In genomic region chr14:92646952-92647461, GRCh38 we compare ENCODE assay signal across 11 cellular contexts.
DNase-seq lines count a peak whose midpoint lies in the region; ATAC-seq and TF ChIP-seq lines count a peak whose summit lies in the region.
"Had no signal": no experiment of that assay in that cellular context is flagged by ENCODE, and none has a peak within 500 bp of the region (broad histone marks: within the 10 kb centered on the region; RNA-seq: fewer than 3 reads in every experiment).

No MANE protein-coding gene starts in this region.

- TF ChIP-seq CTCF in CD4-positive, alpha-beta T cell (IDR thresholded peaks at IDR 0.05): no peak

- no peak for ATAC-seq in CD4-positive, alpha-beta T cell (ENCODE audit: poor library complexity)
- no peak for ATAC-seq in effector memory CD8-positive, alpha-beta T cell (replicated peaks)
- ATAC-seq in GM19452 (IDR thresholded peaks at IDR 0.05; ENCODE audit: unreplicated experiment) (no peak), HG03045 (IDR thresholded peaks at IDR 0.05; ENCODE audit: unreplicated experiment) (no peak), esophagus mucosa (no peak)

- no peak for DNase-seq in CD4-positive, alpha-beta T cell
- DNase-seq in MG63 (peak; percentile 80), NCI-H2107 treated with DMSO at 0.1 percent for 48 hours (lab: John Stamatoyannopoulos, UW; ENCODE audit: unreplicated experiment) (no peak)
- no peak for DNase-seq in effector memory CD8-positive, alpha-beta T cell
- DNase-seq: activated CD4-positive, alpha-beta T cell treated with anti-CD3 and anti-CD28 coated beads, Interleukin-2, amount 50 U/mL, for 1 hour; glutamatergic neuron had no signal

- no peaks in the 10 kb centered on the region for H3K9me3 Mint-ChIP-seq in CD4-positive, alpha-beta T cell
- no peaks in the 10 kb centered on the region for H3K9me3 Mint-ChIP-seq in effector memory CD8-positive, alpha-beta T cell

- H3K4me3 Mint-ChIP-seq in CD4-positive, alpha-beta T cell: peak overlapping the region; percentile 66
- H3K4me3 Mint-ChIP-seq in effector memory CD8-positive, alpha-beta T cell: no peak overlapping the region

- H3K4me3 ChIP-seq in MG63 (no peak overlapping the region), rectal smooth muscle tissue (ENCODE audit: low read length) (no peak overlapping the region)
- H3K4me3 ChIP-seq: suprapubic skin had no signal

- H3K27me3 ChIP-seq in CD4-positive, alpha-beta T cell (ENCODE audit: control insufficient read depth, insufficient read depth, low read length): no peaks in the 10 kb centered on the region
- no peaks in the 10 kb centered on the region for H3K27me3 ChIP-seq in MG63
- H3K27me3 ChIP-seq in rectal smooth muscle tissue (ENCODE audit: control insufficient read depth, insufficient read depth, low read length): no peaks in the 10 kb centered on the region
- H3K27me3 ChIP-seq: suprapubic skin had no signal

- no peaks in the 10 kb centered on the region for H3K27me3 Mint-ChIP-seq in CD4-positive, alpha-beta T cell
- no peaks in the 10 kb centered on the region for H3K27me3 Mint-ChIP-seq in effector memory CD8-positive, alpha-beta T cell

- intact Hi-C loops in CD4-positive, alpha-beta T cell (cut with DNase I, micrococcal nuclease): no loop called here

- no peak overlapping the region for H3K27ac ChIP-seq in CD4-positive, alpha-beta T cell (ENCODE audit: low read depth, low read length)
- H3K27ac ChIP-seq in rectal smooth muscle tissue (ENCODE audit: low read depth, low read length): peak overlapping the region; percentile 100

- H3K4me1 Mint-ChIP-seq in CD4-positive, alpha-beta T cell (ENCODE audit: low read depth): peaks cover 69% of the 10 kb centered on the region
- peaks cover 55 to 59% of the 10 kb centered on the region in 2 donors for H3K4me1 Mint-ChIP-seq in effector memory CD8-positive, alpha-beta T cell (ENCODE audit: low read depth in 2 of 2)

- H3K4me1 ChIP-seq in rectal smooth muscle tissue (ENCODE audit: control insufficient read depth, insufficient read depth, low read length): peaks cover 40% of the 10 kb centered on the region

- H3K9ac ChIP-seq in rectal smooth muscle tissue (ENCODE audit: low read length): no peak overlapping the region

- POLR2A ChIA-PET in CD4-positive, alpha-beta T cell (lab: Charles Lee): interaction anchor here (1.5 to 1.7 kb wide), 3 partner anchors 31 to 61 kb away, joined by 4 to 10 read pairs (median 4); no protein-coding TSS in a partner anchor

- CTCF ChIA-PET in CD4-positive, alpha-beta T cell (lab: Charles Lee): interaction anchor here (1.1 kb wide), 1 partner anchor 34 kb away, joined by 3 read pairs; no protein-coding TSS in a partner anchor

- H3K36me3 ChIP-seq in MG63: peaks cover 6% of the 10 kb centered on the region
- peaks cover 3% of the 10 kb centered on the region for H3K36me3 ChIP-seq in rectal smooth muscle tissue (ENCODE audit: control insufficient read depth, insufficient read depth, low read length)

- H3K36me3 Mint-ChIP-seq in CD4-positive, alpha-beta T cell (ENCODE audit: low read depth): peaks cover 4% of the 10 kb centered on the region
- peaks cover 34% of the 10 kb centered on the region for H3K36me3 Mint-ChIP-seq in effector memory CD8-positive, alpha-beta T cell (ENCODE audit: insufficient read depth)

- no peaks in the 10 kb centered on the region for H3K9me3 ChIP-seq in CD4-positive, alpha-beta T cell (ENCODE audit: control insufficient read depth, low read length)
- peaks cover 5% of the 10 kb centered on the region for H3K9me3 ChIP-seq in MG63
- H3K9me3 ChIP-seq: suprapubic skin had no signal

- H3K27ac Mint-ChIP-seq in CD4-positive, alpha-beta T cell: peak overlapping the region; percentile 97
- peak overlapping the region; percentile 87 to 97 for H3K27ac Mint-ChIP-seq in effector memory CD8-positive, alpha-beta T cell
